12 cellular contexts compared by ENCODE assay signal in the genomic region with DNA sequence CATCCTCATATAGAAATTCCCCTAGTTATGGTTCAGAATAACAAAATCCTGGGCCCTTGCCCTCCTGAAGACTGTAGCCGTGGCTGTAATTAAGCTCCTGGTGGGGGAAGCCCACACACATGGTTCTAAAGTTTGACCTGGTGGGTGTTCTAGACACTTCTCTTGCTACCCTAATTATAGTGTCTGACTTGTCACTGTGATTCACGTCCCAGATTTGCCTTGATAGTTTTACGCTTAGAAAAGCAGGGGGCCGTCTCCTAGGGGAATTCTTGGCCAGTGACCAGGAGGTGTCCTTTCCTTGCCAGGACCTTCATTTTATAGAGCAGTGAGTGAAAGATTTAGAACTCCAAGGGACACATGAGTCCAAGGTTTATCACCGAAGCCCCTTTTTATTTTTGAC. TPM values are rescaled to one million over a fixed set of nuclear protein-coding genes. Genes with fewer than 3 reads are reported as not detected.
DNase-seq lines count a peak whose midpoint lies in the region; ATAC-seq and TF ChIP-seq lines count a peak whose summit lies in the region.
"Had no signal": no experiment of that assay in that cellular context is flagged by ENCODE, and none has a peak within 500 bp of the region (broad histone marks: within the 10 kb centered on the region; RNA-seq: fewer than 3 reads in every experiment).

No MANE protein-coding gene starts in this region.

- intact Hi-C loops in mucosa of descending colon (cut with DNase I, micrococcal nuclease) (no loop called here), dorsolateral prefrontal cortex (cut with DNase I) (no loop called here)

- H3K9me3 ChIP-seq in DOHH2 (ENCODE audit: control insufficient read depth, insufficient read depth, low read length) (no peaks in the 10 kb centered on the region), SJSA1 (replicated peaks) (no peaks in the 10 kb centered on the region), mucosa of descending colon (no peaks in the 10 kb centered on the region), HAP-1 (peaks cover 2% of the 10 kb centered on the region; the same call in 1 of the 2 replicates)
- H3K9me3 ChIP-seq: lower lobe of right lung had no signal

- in situ Hi-C loops in HAP-1 (cut with MboI; ENCODE audit: low sequenced_read_pairs), result no loop called here

- DNase-seq in SJSA1 (ENCODE audit: low read depth in 1 of 2, low spot score in 2 of 2) (peak; percentile 89 to 90), occipital lobe (lab: John Stamatoyannopoulos, UW) (peak; percentile 16), mucosa of descending colon (no peak), HAP-1 (ENCODE audit: low spot score in 2 of 2) (no peak), dorsolateral prefrontal cortex (no peak)
- DNase-seq: central memory CD4-positive, alpha-beta T cell; lower lobe of right lung; NCI-H1417 treated with DMSO at 0.1 percent for 48 hours; NK-92 treated with Interleukin-12 subunit alpha and Interleukin-12 subunit beta, amount 100 ng/mL, for 24 hours had no signal

- peak; percentile 31 for ATAC-seq in GM21619 (IDR thresholded peaks at IDR 0.05; ENCODE audit: unreplicated experiment)
- ATAC-seq in mucosa of descending colon, result no peak
- no peak for ATAC-seq in HG03045 (IDR thresholded peaks at IDR 0.05; ENCODE audit: unreplicated experiment)
- ATAC-seq: lower lobe of right lung had no signal

- no peaks in the 10 kb centered on the region for H4K20me1 ChIP-seq in DOHH2 (ENCODE audit: control insufficient read depth, insufficient read depth, low read depth, low read length)

- H3K27ac ChIP-seq in DOHH2 (ENCODE audit: low read depth, low read length) (peak overlapping the region; percentile 52), SJSA1 (peak overlapping the region; percentile 60), dorsolateral prefrontal cortex (peak overlapping the region in 19 of 59 donors; percentile 1 to 64 (median 30))
- H3K27ac ChIP-seq: lower lobe of right lung had no signal

- no peaks in the 10 kb centered on the region for H3K27me3 ChIP-seq in DOHH2 (ENCODE audit: control insufficient read depth, low read length)
- H3K27me3 ChIP-seq in SJSA1 (replicated peaks), result no peaks in the 10 kb centered on the region
- H3K27me3 ChIP-seq in HAP-1 (ENCODE audit: low read depth), result no peaks in the 10 kb centered on the region
- H3K27me3 ChIP-seq in dorsolateral prefrontal cortex, result no peaks in the 10 kb centered on the region

- H3K4me1 ChIP-seq in DOHH2 (ENCODE audit: control insufficient read depth, low read length) (peaks cover 24% of the 10 kb centered on the region), SJSA1 (replicated peaks) (peaks cover 48% of the 10 kb centered on the region), mucosa of descending colon (ENCODE audit: low read depth) (peaks cover 18% of the 10 kb centered on the region), HAP-1 (peaks cover 12% of the 10 kb centered on the region)
- H3K4me1 ChIP-seq: lower lobe of right lung had no signal

- TF ChIP-seq CTCF in DOHH2 (IDR thresholded peaks at IDR 0.05; ENCODE audit: low read depth, low read length, poor library complexity, severe bottlenecking), result no peak
- TF ChIP-seq CTCF in mucosa of descending colon (IDR thresholded peaks at IDR 0.05), result no peak
- TF ChIP-seq CTCF in dorsolateral prefrontal cortex (IDR thresholded peaks at IDR 0.05 in 54 of 56, conservative IDR thresholded peaks at IDR 0.05 in 2 of 56; ENCODE audit: low read depth in 1 of 56, partially characterized antibody in 56 of 56), result no peak

- peaks cover 11% of the 10 kb centered on the region for H3F3A ChIP-seq in DOHH2 (ENCODE audit: control insufficient read depth, insufficient read depth)

- H3K4me2 ChIP-seq in DOHH2 (ENCODE audit: low read length), result peak overlapping the region; percentile 38

- H3K4me3 ChIP-seq in DOHH2 (ENCODE audit: low read length), result 0 out of 2 replicates have a peak overlapping the region, but pooled peaks have one; percentile 11
- no peak overlapping the region for H3K4me3 ChIP-seq in SJSA1
- no peak overlapping the region for H3K4me3 ChIP-seq in mucosa of descending colon
- H3K4me3 ChIP-seq in HAP-1, result no peak overlapping the region
- H3K4me3 ChIP-seq in dorsolateral prefrontal cortex, result no peak overlapping the region
- H3K4me3 ChIP-seq: lower lobe of right lung had no signal

- H3K36me3 ChIP-seq in DOHH2 (ENCODE audit: control insufficient read depth, low read length) (peaks cover 58% of the 10 kb centered on the region), SJSA1 (peaks cover 64% of the 10 kb centered on the region), mucosa of descending colon (ENCODE audit: low read depth) (peaks cover 20% of the 10 kb centered on the region), HAP-1 (replicated peaks) (peaks cover 42% of the 10 kb centered on the region)

- no peaks in the 10 kb centered on the region for H3K9me2 ChIP-seq in DOHH2 (replicated peaks; ENCODE audit: control insufficient read depth, low read length)

- H3K79me2 ChIP-seq in DOHH2 (ENCODE audit: control insufficient read depth, low read length), result no peaks in the 10 kb centered on the region

RNA-seq across cellular contexts. Expression of a gene that starts 8.9 kb away (rescaled TPM):
- 52.4 and 57.3 TPM in 2 replicates for total RNA-seq in SJSA1 (2014; rRNA removed; shearing (Covaris generic))
- 7.8 TPM for total RNA-seq in occipital lobe
- total RNA-seq in mucosa of descending colon, result 10 to 100 TPM; 78.9 to 93.3 (median 80.1) TPM
- 10 to 100 TPM; 30.6 to 65.3 (median 43.5) TPM for total RNA-seq in dorsolateral prefrontal cortex

RNA-seq across cellular contexts. Expression of a gene that starts 9.8 kb away (rescaled TPM):
- total RNA-seq in SJSA1 (2014; rRNA removed; shearing (Covaris generic)), result 22.8 and 32.7 TPM in 2 replicates
- total RNA-seq in occipital lobe (17.5 TPM), mucosa of descending colon (10 to 100 TPM; 16.7 to 20.0 (median 19.2) TPM), dorsolateral prefrontal cortex (10 to 100 TPM; 11.3 to 22.7 (median 15.9) TPM)

RNA-seq across cellular contexts. Expression of a gene that starts 29.7 kb away (rescaled TPM):
- 322 and 334 TPM in 2 replicates for total RNA-seq in SJSA1 (2014; rRNA removed; shearing (Covaris generic))
- total RNA-seq in occipital lobe (132 TPM), mucosa of descending colon (100 to 1,000 TPM; 245 to 280 (median 254) TPM), dorsolateral prefrontal cortex (100 to 1,000 TPM in 85 of 120 experiments, 10 to 100 TPM in 35; 62.3 to 158 (median 110) TPM)

RNA-seq across cellular contexts. Expression of a gene that starts 36.7 kb away (rescaled TPM):
- total RNA-seq in SJSA1 (2014; rRNA removed; shearing (Covaris generic)), result 168 and 170 TPM in 2 replicates
- total RNA-seq in occipital lobe (4.5 TPM), mucosa of descending colon (100 to 1,000 TPM in 1 of 3 donors, 10 to 100 TPM in 2; 12.1 to 256 (median 42.3) TPM), dorsolateral prefrontal cortex (10 to 100 TPM in 23 of 120 experiments, 1 to 10 TPM in 97; 3.2 to 19.4 (median 7.4) TPM)

RNA-seq across cellular contexts. Expression of a gene that starts 44.9 kb away (rescaled TPM):
- 0.11 and 0.31 TPM in 2 replicates for total RNA-seq in SJSA1 (2014; rRNA removed; shearing (Covaris generic))
- total RNA-seq in occipital lobe (6.2 TPM), mucosa of descending colon (10 to 100 TPM in 1 of 3 donors, 1 to 10 TPM in 2; 6.3 to 14.7 (median 8.1) TPM), dorsolateral prefrontal cortex (10 to 100 TPM in 119 of 120 experiments, 1 to 10 TPM in 1; 8.0 to 24.7 (median 16.7) TPM)

Comparison
In these comparisons a context has a peak if more than half of its experiments do, and no peak if none do; other contexts are left out.
1. DNase-seq: peak in SJSA1 (2 of 2) and occipital lobe (single experiment); none in mucosa of descending colon (0 of 3), HAP-1 (0 of 2) and dorsolateral prefrontal cortex (0 of 10).